ENCODE assay signal across 16 cellular contexts in genomic region chr1:91732991-91733390, GRCh38.
DNase-seq lines count a peak whose midpoint lies in the region; ATAC-seq and TF ChIP-seq lines count a peak whose summit lies in the region.
"Had no signal": no experiment of that assay in that cellular context is flagged by ENCODE, and none has a peak within 500 bp of the region (broad histone marks: within the 10 kb centered on the region; RNA-seq: fewer than 3 reads in every experiment).

No MANE protein-coding gene starts in this region.

- no peaks in the 10 kb centered on the region for H3K27me3 ChIP-seq in OCI-LY3 (ENCODE audit: low read depth, low read length)
- no peaks in the 10 kb centered on the region for H3K27me3 ChIP-seq in neural progenitor cell
- H3K27me3 ChIP-seq in tibial artery = no peaks in the 10 kb centered on the region

- H3K27ac Mint-ChIP-seq in chondrocyte (ENCODE audit: unreplicated experiment) (peak overlapping the region; percentile 50), neural progenitor cell (peak overlapping the region; percentile 34)
- H3K27ac Mint-ChIP-seq: activated CD4-positive, alpha-beta T cell treated with anti-CD3 and anti-CD28 coated beads, Interleukin-2, amount 10 ng/mL, durations not matched to agents 7 days and 5 days had no signal

- H3K27ac ChIP-seq in OCI-LY3 (ENCODE audit: low read length) (no peak overlapping the region; the same call in 1 of the 2 replicates), neural progenitor cell (no peak overlapping the region), tibial artery (peak overlapping the region; percentile 32 to 44)

- no peaks in the 10 kb centered on the region for H3K9me3 ChIP-seq in OCI-LY3 (ENCODE audit: insufficient read depth, low read length)
- no peaks in the 10 kb centered on the region for H3K9me3 ChIP-seq in neural progenitor cell (ENCODE audit: low read depth)
- no peaks in the 10 kb centered on the region for H3K9me3 ChIP-seq in tibial artery

- no peak overlapping the region for H3K4me3 Mint-ChIP-seq in chondrocyte (ENCODE audit: unreplicated experiment)
- H3K4me3 Mint-ChIP-seq in neural progenitor cell = no peak overlapping the region
- H3K4me3 Mint-ChIP-seq: activated CD4-positive, alpha-beta T cell treated with anti-CD3 and anti-CD28 coated beads, Interleukin-2, amount 10 ng/mL, durations not matched to agents 7 days and 5 days; CD14-positive monocyte had no signal

- no peaks in the 10 kb centered on the region for H3K36me3 ChIP-seq in OCI-LY3 (replicated peaks; ENCODE audit: low read depth, low read length)
- no peaks in the 10 kb centered on the region for H3K36me3 ChIP-seq in neural progenitor cell
- peaks cover 0 to 16% (median 14%) of the 10 kb centered on the region in 3 donors for H3K36me3 ChIP-seq in tibial artery

- peaks cover 4% of the 10 kb centered on the region for H3F3A ChIP-seq in neural progenitor cell (ENCODE audit: low read depth)

- intact Hi-C loops in tibial artery (cut with DNase I; ENCODE audit: low total_unique reads) = loop anchor here (10.0 kb wide), 1 partner anchor 152 kb away; the partner anchor contains the start of gene TGFBR3

- no peak for ATAC-seq in HG02885 (IDR thresholded peaks at IDR 0.05; ENCODE audit: poor library complexity, unreplicated experiment)
- no peak for ATAC-seq in HG03439 (IDR thresholded peaks at IDR 0.05; ENCODE audit: unreplicated experiment)

- H4K20me1 ChIP-seq in OCI-LY3 (ENCODE audit: insufficient read depth, low read length) (no peaks in the 10 kb centered on the region), neural progenitor cell (ENCODE audit: low read depth) (no peaks in the 10 kb centered on the region)

- H2AFZ ChIP-seq in OCI-LY3 (ENCODE audit: low read depth, low read length) (no peak overlapping the region), neural progenitor cell (replicated peaks) (no peak overlapping the region)

- TF ChIP-seq CTCF in OCI-LY3 (IDR thresholded peaks at IDR 0.05; ENCODE audit: low read depth, low read length) = no peak
- no peak for TF ChIP-seq CTCF in chondrocyte (IDR thresholded peaks at IDR 0.05)
- TF ChIP-seq CTCF in neural progenitor cell (IDR thresholded peaks at IDR 0.05) = no peak
- TF ChIP-seq CTCF in tibial artery (IDR thresholded peaks at IDR 0.05) = no peak

- DNase-seq in chondrocyte (ENCODE audit: low spot score) = no peak
- DNase-seq in neural progenitor cell (ENCODE audit: low spot score) = no peak
- DNase-seq in tibial artery = no peak
- no peak for DNase-seq in cortex of kidney (lab: John Stamatoyannopoulos, UW)
- DNase-seq in effector CD4-positive, alpha-beta T cell = no peak
- DNase-seq: activated CD4-positive, alpha-beta T cell treated with anti-CD3 and anti-CD28 coated beads, Interleukin-2, amount 10 ng/mL, durations not matched to agents 7 days and 5 days; activated naive CD4-positive, alpha-beta T cell treated with anti-CD3 and anti-CD28 coated beads, Interleukin-2, amount 50 U/mL, for 16 hours; activated T-cell treated with anti-CD3 and anti-CD28 coated beads for 4 hours; KG1; NCI-H1105; stimulated activated CD4-positive, alpha-beta T cell treated with anti-CD3 and anti-CD28 coated beads, Interleukin-4, amount 100 ng/mL, for 4 hours; trophoblast cell had no signal

- peaks cover 60% of the 10 kb centered on the region for H3K4me1 ChIP-seq in OCI-LY3 (ENCODE audit: low read length)
- peaks cover 29% of the 10 kb centered on the region for H3K4me1 ChIP-seq in neural progenitor cell
- H3K4me1 ChIP-seq in tibial artery = peaks cover 0 to 47% (median 27%) of the 10 kb centered on the region in 4 donors

- H3K4me1 Mint-ChIP-seq in chondrocyte (ENCODE audit: low read depth) = peaks cover 40% of the 10 kb centered on the region
- peaks cover 51% of the 10 kb centered on the region for H3K4me1 Mint-ChIP-seq in neural progenitor cell

- no peaks in the 10 kb centered on the region for H3K27me3 Mint-ChIP-seq in chondrocyte (ENCODE audit: low read depth)
- peaks cover 3% of the 10 kb centered on the region for H3K27me3 Mint-ChIP-seq in neural progenitor cell (ENCODE audit: insufficient read depth, low read depth)
- H3K27me3 Mint-ChIP-seq: activated CD4-positive, alpha-beta T cell treated with anti-CD3 and anti-CD28 coated beads, Interleukin-2, amount 10 ng/mL, durations not matched to agents 7 days and 5 days had no signal

- H3K36me3 Mint-ChIP-seq in chondrocyte (ENCODE audit: low read depth) (no peaks in the 10 kb centered on the region), neural progenitor cell (peaks cover 5% of the 10 kb centered on the region)
- H3K36me3 Mint-ChIP-seq: CD14-positive monocyte had no signal

- H3K4me2 ChIP-seq in OCI-LY3 (ENCODE audit: low read length) (peak overlapping the region; percentile 94), neural progenitor cell (no peak overlapping the region)

- no peak overlapping the region for H3K9ac ChIP-seq in OCI-LY3 (ENCODE audit: low read length)
- H3K9ac ChIP-seq in neural progenitor cell = no peak overlapping the region

- H3K79me2 ChIP-seq in OCI-LY3 (ENCODE audit: low read length) (no peaks in the 10 kb centered on the region), neural progenitor cell (ENCODE audit: low read depth) (no peaks in the 10 kb centered on the region)

- no peak overlapping the region for H3K4me3 ChIP-seq in OCI-LY3 (ENCODE audit: low read length)
- H3K4me3 ChIP-seq in neural progenitor cell = no peak overlapping the region
- no peak overlapping the region for H3K4me3 ChIP-seq in tibial artery

- H3K9me3 Mint-ChIP-seq in chondrocyte (ENCODE audit: low read depth) (no peaks in the 10 kb centered on the region), neural progenitor cell (no peaks in the 10 kb centered on the region)
- H3K9me3 Mint-ChIP-seq: activated CD4-positive, alpha-beta T cell treated with anti-CD3 and anti-CD28 coated beads, Interleukin-2, amount 10 ng/mL, durations not matched to agents 7 days and 5 days; CD14-positive monocyte had no signal

Comparison
In these comparisons a context has a peak if more than half of its experiments do, and no peak if none do; other contexts are left out.
1. H3K27ac ChIP-seq: peak in tibial artery (2 of 2); none in OCI-LY3 (single experiment) and neural progenitor cell (single experiment).